In the genomic region with DNA sequence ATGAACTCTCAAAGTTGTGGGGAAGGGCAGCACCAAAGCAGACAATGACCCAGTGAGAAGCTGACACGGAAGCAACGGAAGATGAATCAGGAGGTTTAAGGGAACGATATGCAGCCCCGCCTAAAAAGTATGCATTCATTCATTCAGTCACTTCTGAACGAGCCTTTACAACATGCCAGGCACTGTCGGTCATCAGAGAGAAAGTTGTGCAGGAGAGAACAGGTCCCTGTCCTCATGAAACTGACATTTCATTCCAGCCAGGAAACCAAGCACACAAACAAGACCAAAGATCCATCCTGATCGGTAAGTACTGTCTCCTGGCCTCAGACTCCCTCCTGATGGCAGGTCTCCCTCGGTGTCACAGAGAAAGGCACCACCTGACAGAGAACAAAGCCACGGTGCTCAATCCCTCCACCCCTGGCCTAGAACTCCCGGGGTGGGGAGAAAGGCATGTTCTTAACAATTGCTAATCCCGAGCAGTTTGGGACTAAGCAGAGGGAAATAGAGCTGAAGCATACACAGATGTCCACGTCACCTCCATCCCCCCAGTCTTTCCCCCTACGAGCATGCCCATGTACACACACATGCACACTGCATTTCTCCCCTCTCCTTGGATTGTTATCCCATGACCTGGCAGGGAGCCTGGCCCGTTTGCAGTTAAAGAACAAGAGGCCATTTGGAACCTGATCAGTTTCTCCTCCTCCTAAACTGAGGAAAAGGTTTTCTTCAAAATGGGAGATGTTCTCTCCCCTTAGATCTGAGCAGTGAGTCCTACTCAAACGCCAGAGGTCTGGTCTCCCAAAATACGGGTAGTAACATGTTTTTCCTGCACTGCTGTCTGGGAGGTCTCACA, we compare ENCODE assay signal across 16 cellular contexts. TPM values are rescaled to one million over a fixed set of nuclear protein-coding genes. Genes with fewer than 3 reads are reported as not detected.
DNase-seq lines count a peak whose midpoint lies in the region; ATAC-seq and TF ChIP-seq lines count a peak whose summit lies in the region.
"Had no signal": no experiment of that assay in that cellular context is flagged by ENCODE, and none has a peak within 500 bp of the region (broad histone marks: within the 10 kb centered on the region; RNA-seq: fewer than 3 reads in every experiment).

No MANE protein-coding gene starts in this region.

- CTCF ChIA-PET in activated CD4-positive, alpha-beta memory T cell treated with anti-CD3 and anti-CD28 coated beads, Interleukin-2, amount 10 ng/mL, durations not matched to agents 7 days and 5 days (lab: Charles Lee): interaction anchor here (0.5 to 0.6 kb wide), 2 partner anchors 34 to 683 kb away, joined by 3 to 6 read pairs; no protein-coding TSS in a partner anchor

- H3K27me3 ChIP-seq in GM23338 (ENCODE audit: insufficient read depth): no peaks in the 10 kb centered on the region
- no peaks in the 10 kb centered on the region for H3K27me3 ChIP-seq in WERI-Rb-1 (ENCODE audit: insufficient read depth, low read depth, severe bottlenecking)
- H3K27me3 ChIP-seq: upper lobe of right lung had no signal

- H3K36me3 Mint-ChIP-seq in GM23338 (ENCODE audit: low read depth): no peaks in the 10 kb centered on the region
- no peaks in the 10 kb centered on the region for H3K36me3 Mint-ChIP-seq in activated CD4-positive, alpha-beta memory T cell treated with anti-CD3 and anti-CD28 coated beads, Interleukin-2, amount 10 ng/mL, durations not matched to agents 7 days and 5 days (ENCODE audit: low read depth)
- H3K36me3 Mint-ChIP-seq: CD14-positive monocyte had no signal

- H3K4me3 Mint-ChIP-seq in GM23338: no peak overlapping the region
- no peak overlapping the region for H3K4me3 Mint-ChIP-seq in activated CD4-positive, alpha-beta memory T cell treated with anti-CD3 and anti-CD28 coated beads, Interleukin-2, amount 10 ng/mL, durations not matched to agents 7 days and 5 days
- H3K4me3 Mint-ChIP-seq: CD14-positive monocyte; central memory CD8-positive, alpha-beta T cell had no signal

- H3K79me2 ChIP-seq in GM23338 (replicated peaks; ENCODE audit: insufficient read depth): no peaks in the 10 kb centered on the region

- H3K4me2 ChIP-seq in GM23338: peak overlapping the region; percentile 49

- H3K36me3 ChIP-seq in GM23338 (ENCODE audit: insufficient read depth) (no peaks in the 10 kb centered on the region), WERI-Rb-1 (no peaks in the 10 kb centered on the region)
- H3K36me3 ChIP-seq: HAP-1, upper lobe of right lung had no signal

- H4K20me1 ChIP-seq in GM23338 (replicated peaks; ENCODE audit: insufficient read depth): no peaks in the 10 kb centered on the region

- ATAC-seq in GM23338 (peak; percentile 85), HG03521 (IDR thresholded peaks at IDR 0.05; ENCODE audit: unreplicated experiment) (no peak)
- ATAC-seq: upper lobe of right lung had no signal

- H3K27ac Mint-ChIP-seq in GM23338: peak overlapping the region; percentile 83
- H3K27ac Mint-ChIP-seq in activated CD4-positive, alpha-beta memory T cell treated with anti-CD3 and anti-CD28 coated beads, Interleukin-2, amount 10 ng/mL, durations not matched to agents 7 days and 5 days: no peak overlapping the region

- H3K9me3 Mint-ChIP-seq in GM23338: no peaks in the 10 kb centered on the region
- H3K9me3 Mint-ChIP-seq in activated CD4-positive, alpha-beta memory T cell treated with anti-CD3 and anti-CD28 coated beads, Interleukin-2, amount 10 ng/mL, durations not matched to agents 7 days and 5 days: no peaks in the 10 kb centered on the region
- H3K9me3 Mint-ChIP-seq: CD14-positive monocyte; central memory CD8-positive, alpha-beta T cell had no signal

- peaks cover 44% of the 10 kb centered on the region for H3K4me1 Mint-ChIP-seq in GM23338
- no peaks in the 10 kb centered on the region for H3K4me1 Mint-ChIP-seq in activated CD4-positive, alpha-beta memory T cell treated with anti-CD3 and anti-CD28 coated beads, Interleukin-2, amount 10 ng/mL, durations not matched to agents 7 days and 5 days
- H3K4me1 Mint-ChIP-seq: CD14-positive monocyte; central memory CD8-positive, alpha-beta T cell had no signal

- peaks cover 11% of the 10 kb centered on the region for H3K27me3 Mint-ChIP-seq in GM23338 (ENCODE audit: insufficient read depth, low read depth, poor library complexity)
- H3K27me3 Mint-ChIP-seq in activated CD4-positive, alpha-beta memory T cell treated with anti-CD3 and anti-CD28 coated beads, Interleukin-2, amount 10 ng/mL, durations not matched to agents 7 days and 5 days: no peaks in the 10 kb centered on the region

- DNase-seq in GM23338 (ENCODE audit: low spot score) (no peak), WERI-Rb-1 (no peak), fibroblast of the aortic adventitia (ENCODE audit: low read depth) (peak; percentile 75), pons (ENCODE audit: low spot score) (peak; percentile 38), SKM-1 (lab: John Stamatoyannopoulos, UW; ENCODE audit: unreplicated experiment) (no peak)
- no peak for DNase-seq in activated CD4-positive, alpha-beta memory T cell treated with anti-CD3 and anti-CD28 coated beads, Interleukin-2, amount 10 ng/mL, durations not matched to agents 7 days and 5 days
- no peak for DNase-seq in activated CD4-positive, alpha-beta T cell treated with anti-CD3 and anti-CD28 coated beads, Interleukin-2, amount 50 U/mL, for 48 hours
- DNase-seq: activated CD4-positive, CD25-positive, alpha-beta regulatory T cell treated with anti-CD3 and anti-CD28 coated beads, Interleukin-2, amount 50 U/mL, for 72 hours; NCI-H2227 treated with DMSO at 0.1 percent for 48 hours; retina; SHP77 treated with DMSO at 0.1 percent for 48 hours; upper lobe of right lung had no signal

- no peak overlapping the region for H2AFZ ChIP-seq in GM23338

- H3F3A ChIP-seq in GM23338 (replicated peaks; ENCODE audit: low read depth): no peaks in the 10 kb centered on the region

- peaks cover 14% of the 10 kb centered on the region; the same call in 1 of the 2 replicates for H3K4me1 ChIP-seq in GM23338 (ENCODE audit: insufficient read depth)
- H3K4me1 ChIP-seq: upper lobe of right lung had no signal

- H3K9me2 ChIP-seq in GM23338 (ENCODE audit: insufficient read depth): no peaks in the 10 kb centered on the region

- no peaks in the 10 kb centered on the region for H3K9me3 ChIP-seq in WERI-Rb-1 (ENCODE audit: severe bottlenecking)
- H3K9me3 ChIP-seq: HAP-1, upper lobe of right lung had no signal

- H3K4me3 ChIP-seq in GM23338: no peak overlapping the region
- H3K4me3 ChIP-seq in WERI-Rb-1 (ENCODE audit: low read depth, low read length): no peak overlapping the region
- H3K4me3 ChIP-seq in fibroblast of the aortic adventitia (ENCODE audit: low read depth, low read length): no peak overlapping the region
- H3K4me3 ChIP-seq: HAP-1, upper lobe of right lung had no signal

- H3K27ac ChIP-seq in GM23338 (ENCODE audit: low read depth): 0 out of 2 replicates have a peak overlapping the region, but pooled peaks have one; percentile 55
- peak overlapping the region; percentile 6; the same call in 1 of the 2 replicates for H3K27ac ChIP-seq in WERI-Rb-1
- H3K27ac ChIP-seq: upper lobe of right lung had no signal

- TF ChIP-seq CTCF in GM23338 (conservative IDR thresholded peaks at IDR 0.05; ENCODE audit: low read depth in 2 of 2) (no peak), WERI-Rb-1 (IDR thresholded peaks at IDR 0.05; ENCODE audit: low read depth, low read length) (no peak), fibroblast of the aortic adventitia (IDR thresholded peaks at IDR 0.05; ENCODE audit: insufficient read depth, low read length) (no peak)

- POLR2A ChIA-PET in activated CD4-positive, alpha-beta memory T cell treated with anti-CD3 and anti-CD28 coated beads, Interleukin-2, amount 10 ng/mL, durations not matched to agents 7 days and 5 days (lab: Charles Lee): no interaction called here

TF ChIP-seq in GM23338, 12 proteins besides CTCF, POLR2A, EP300 and RAD21:
- no peak for TF ChIP-seq POLR2AphosphoS5 (IDR thresholded peaks at IDR 0.05; ENCODE audit: low read depth)
- TF ChIP-seq, protein P1, sequence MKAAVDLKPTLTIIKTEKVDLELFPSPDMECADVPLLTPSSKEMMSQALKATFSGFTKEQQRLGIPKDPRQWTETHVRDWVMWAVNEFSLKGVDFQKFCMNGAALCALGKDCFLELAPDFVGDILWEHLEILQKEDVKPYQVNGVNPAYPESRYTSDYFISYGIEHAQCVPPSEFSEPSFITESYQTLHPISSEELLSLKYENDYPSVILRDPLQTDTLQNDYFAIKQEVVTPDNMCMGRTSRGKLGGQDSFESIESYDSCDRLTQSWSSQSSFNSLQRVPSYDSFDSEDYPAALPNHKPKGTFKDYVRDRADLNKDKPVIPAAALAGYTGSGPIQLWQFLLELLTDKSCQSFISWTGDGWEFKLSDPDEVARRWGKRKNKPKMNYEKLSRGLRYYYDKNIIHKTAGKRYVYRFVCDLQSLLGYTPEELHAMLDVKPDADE (IDR thresholded peaks at IDR 0.05): no peak
- TF ChIP-seq EZH2 (IDR thresholded peaks at IDR 0.05; ENCODE audit: low read depth, unreplicated experiment): no peak
- TF ChIP-seq JUNB (IDR thresholded peaks at IDR 0.05; ENCODE audit: unreplicated experiment): no peak
- TF ChIP-seq CREB1 (CRISPR knock-in tag; IDR thresholded peaks at IDR 0.05; ENCODE audit: low read depth): no peak
TF ChIP-seq in GM23338: peak in this region for 0.

RNA-seq across cellular contexts. Expression of a gene that starts 49.4 kb away (rescaled TPM):
- 56.7 and 63.5 TPM in 2 replicates for total RNA-seq in GM23338 (2014; rRNA removed; shearing (Covaris generic))
- 9.8 and 11.1 TPM in 2 replicates for polyA plus RNA-seq in GM23338 (2016; fragmentation: Nextera tagmentation; extraction: Ambion mirVana)
- total RNA-seq in fibroblast of the aortic adventitia (ENCODE audit: low replicate concordance): 5.9 and 25.8 TPM in 2 replicates
- total RNA-seq in activated CD4-positive, alpha-beta memory T cell treated with anti-CD3 and anti-CD28 coated beads, Interleukin-2, amount 10 ng/mL, durations not matched to agents 7 days and 5 days: 10 to 100 TPM; 23.2 to 28.3 TPM

RNA-seq across cellular contexts. Expression of a gene that starts 51.9 kb away (rescaled TPM):
- total RNA-seq in GM23338 (2014; rRNA removed; shearing (Covaris generic)): 21.7 and 24.9 TPM in 2 replicates
- polyA plus RNA-seq in GM23338 (2016; fragmentation: Nextera tagmentation; extraction: Ambion mirVana): 18.3 and 18.9 TPM in 2 replicates
- total RNA-seq in fibroblast of the aortic adventitia (ENCODE audit: low replicate concordance): 12.7 and 21.5 TPM in 2 replicates
- 1 to 10 TPM; 5.1 to 7.4 TPM for total RNA-seq in activated CD4-positive, alpha-beta memory T cell treated with anti-CD3 and anti-CD28 coated beads, Interleukin-2, amount 10 ng/mL, durations not matched to agents 7 days and 5 days

Comparison
In these comparisons a context has a peak if more than half of its experiments do, and no peak if none do; other contexts are left out.
1. DNase-seq: peak in fibroblast of the aortic adventitia (single experiment) and pons (single experiment); none in GM23338 (single experiment), WERI-Rb-1 (single experiment), activated CD4-positive, alpha-beta memory T cell treated with anti-CD3 and anti-CD28 coated beads, Interleukin-2, amount 10 ng/mL, durations not matched to agents 7 days and 5 days (single experiment), activated CD4-positive, alpha-beta T cell treated with anti-CD3 and anti-CD28 coated beads, Interleukin-2, amount 50 U/mL, for 48 hours (0 of 2) and SKM-1 (single experiment).